In genomic region chr12:63495974-63496373, GRCh38 we compare ENCODE assay signal across 14 cellular contexts.
"Had no signal": no experiment of that assay in that cellular context is flagged by ENCODE, and none has a peak within 500 bp of the region (broad histone marks: within the 10 kb centered on the region; RNA-seq: fewer than 3 reads in every experiment).

No MANE protein-coding gene starts in this region.

- H3K36me3 ChIP-seq: neutrophil, sigmoid colon, thyroid gland, uterus had no signal

- H3K4me3 ChIP-seq: psoas muscle, sigmoid colon, skin epidermis, thyroid gland, uterus had no signal

- H3K4me1 ChIP-seq: foreskin keratinocyte, psoas muscle, sigmoid colon, thyroid gland, uterus had no signal

- DNase-seq: erythroblast; foreskin keratinocyte; immature natural killer cell; kidney; left colon; naive thymus-derived CD4-positive, alpha-beta T cell; psoas muscle; sigmoid colon; stimulated activated CD4-positive, alpha-beta T cell treated with anti-CD3 and anti-CD28 coated beads, Interleukin-12 subunit alpha, Interleukin-12 subunit beta, amount 100 ng/mL, for 4 hours; stimulated activated naive CD4-positive, alpha-beta T cell treated with Interleukin-2 at 50 U/mL for 16 hours; thyroid gland; uterus had no signal

- ATAC-seq: foreskin keratinocyte; left colon; naive thymus-derived CD4-positive, alpha-beta T cell; psoas muscle had no signal

- H3K27me3 ChIP-seq: foreskin keratinocyte, neutrophil, sigmoid colon, thyroid gland, uterus had no signal

- H3K27ac ChIP-seq: foreskin keratinocyte, neutrophil, psoas muscle, sigmoid colon, skin epidermis, thyroid gland, uterus had no signal

- H3K9me3 ChIP-seq: neutrophil, psoas muscle, thyroid gland, uterus had no signal
